In the genomic region with DNA sequence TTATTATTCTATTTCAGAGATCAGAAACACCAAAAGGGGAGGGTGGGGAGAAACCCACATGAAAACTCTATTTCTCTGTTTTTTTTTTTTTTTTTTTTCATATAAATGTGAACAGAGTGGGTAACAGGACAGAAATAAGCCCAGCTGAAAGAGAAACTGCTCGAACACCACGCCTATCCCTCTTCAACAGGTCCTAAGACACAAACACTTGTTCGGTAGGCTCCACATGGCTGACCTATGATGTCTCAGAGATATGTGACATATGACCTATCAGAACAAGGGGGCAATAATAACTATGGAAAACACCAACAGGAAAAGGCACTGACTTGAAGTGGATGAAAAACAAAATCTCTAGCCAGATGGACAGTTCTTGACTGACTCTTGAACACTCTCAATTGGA, we compare ENCODE assay signal across 32 cellular contexts.
"Had no signal": no experiment of that assay in that cellular context is flagged by ENCODE, and none has a peak within 500 bp of the region (broad histone marks: within the 10 kb centered on the region; RNA-seq: fewer than 3 reads in every experiment).

No MANE protein-coding gene starts in this region.

- H3K4me3 Mint-ChIP-seq: activated CD4-positive, alpha-beta T cell treated with anti-CD3 and anti-CD28 coated beads, Interleukin-2, amount 10 ng/mL, durations not matched to agents 7 days and 5 days; activated CD8-positive, alpha-beta memory T cell treated with anti-CD3 and anti-CD28 coated beads, Interleukin-2, amount 10 ng/mL, durations not matched to agents 7 days and 5 days; activated CD8-positive, alpha-beta T cell treated with anti-CD3 and anti-CD28 coated beads, Interleukin-2, amount 10 ng/mL, durations not matched to agents 7 days and 5 days; activated naive CD4-positive, alpha-beta T cell treated with anti-CD3 and anti-CD28 coated beads, Interleukin-2, amount 10 ng/mL, durations not matched to agents 7 days and 5 days; activated naive CD8-positive, alpha-beta T cell treated with anti-CD3 and anti-CD28 coated beads, Interleukin-2, amount 10 ng/mL, durations not matched to agents 7 days and 5 days; brain; dendritic cell treated with granulocyte-macrophage colony-stimulating factor and Interleukin-4, amounts not matched to agents 40 ng/mL and 50 ng/mL, for 4 days; endodermal cell; T-helper 1 cell treated with Interleukin-12 subunit alpha and Interleukin-12 subunit beta and Interleukin-4 antibody, amounts not matched to agents 30 μg/mL and 1 μg/mL, for 36 hours had no signal

- H3K9me3 ChIP-seq: ascending aorta, breast epithelium, heart left ventricle had no signal

- H3K27ac ChIP-seq: ascending aorta, breast epithelium, cardiac muscle cell, coronary artery, dorsolateral prefrontal cortex, heart left ventricle had no signal

- H3K27me3 ChIP-seq: ascending aorta, breast epithelium, cardiac muscle cell, dorsolateral prefrontal cortex, heart left ventricle had no signal

- DNase-seq: activated CD4-positive, alpha-beta T cell treated with anti-CD3 and anti-CD28 coated beads for 1 hour; activated CD4-positive, alpha-beta T cell treated with anti-CD3 and anti-CD28 coated beads for 4 hours; activated CD4-positive, alpha-beta T cell treated with anti-CD3 and anti-CD28 coated beads, Interleukin-2, amount 10 ng/mL, durations not matched to agents 7 days and 5 days; activated CD4-positive, alpha-beta T cell treated with anti-CD3 and anti-CD28 coated beads, Interleukin-2, amount 50 U/mL, for 4 hours; activated CD4-positive, CD25-positive, alpha-beta regulatory T cell; activated CD8-positive, alpha-beta memory T cell treated with anti-CD3 and anti-CD28 coated beads, Interleukin-2, amount 10 ng/mL, durations not matched to agents 7 days and 5 days; activated CD8-positive, alpha-beta memory T cell treated with anti-CD3 and anti-CD28 coated beads, Interleukin-2, amount 50 U/mL, for 4 hours; activated CD8-positive, alpha-beta T cell treated with anti-CD3 and anti-CD28 coated beads, Interleukin-2, amount 10 ng/mL, durations not matched to agents 7 days and 5 days; activated gamma-delta T cell; activated naive CD4-positive, alpha-beta T cell; activated naive CD4-positive, alpha-beta T cell treated with anti-CD3 and anti-CD28 coated beads, Interleukin-2, amount 10 ng/mL, durations not matched to agents 7 days and 5 days; activated naive CD8-positive, alpha-beta T cell treated with anti-CD3 and anti-CD28 coated beads, Interleukin-2, amount 10 ng/mL, durations not matched to agents 7 days and 5 days; activated T-cell treated with anti-CD3 and anti-CD28 coated beads, Interleukin-2, amount 50 U/mL, for 1 hour; activated T-cell treated with anti-CD3 and anti-CD28 coated beads, Interleukin-2, amount 50 U/mL, for 48 hours; central memory CD4-positive, alpha-beta T cell; cerebellar nuclear complex; dorsolateral prefrontal cortex; effector memory CD4-positive, alpha-beta T cell; endodermal cell; foreskin fibroblast; glutamatergic neuron; heart left ventricle; hypothalamus had no signal

- H3K4me3 ChIP-seq: ascending aorta, breast epithelium, cardiac muscle cell, coronary artery, dorsolateral prefrontal cortex, heart left ventricle had no signal

- ATAC-seq: activated CD8-positive, alpha-beta memory T cell treated with anti-CD3 and anti-CD28 coated beads, Interleukin-2, amount 10 ng/mL, durations not matched to agents 7 days and 5 days; activated CD8-positive, alpha-beta T cell treated with anti-CD3 and anti-CD28 coated beads, Interleukin-2, amount 10 ng/mL, durations not matched to agents 7 days and 5 days; activated naive CD4-positive, alpha-beta T cell treated with anti-CD3 and anti-CD28 coated beads, Interleukin-2, amount 50 U/mL, for 72 hours; esophagus mucosa; heart left ventricle had no signal

- H3K4me1 ChIP-seq: ascending aorta, breast epithelium, heart left ventricle had no signal

- H3K27me3 Mint-ChIP-seq: activated CD4-positive, alpha-beta T cell treated with anti-CD3 and anti-CD28 coated beads, Interleukin-2, amount 10 ng/mL, durations not matched to agents 7 days and 5 days; activated CD8-positive, alpha-beta memory T cell treated with anti-CD3 and anti-CD28 coated beads, Interleukin-2, amount 10 ng/mL, durations not matched to agents 7 days and 5 days; activated naive CD4-positive, alpha-beta T cell treated with anti-CD3 and anti-CD28 coated beads, Interleukin-2, amount 10 ng/mL, durations not matched to agents 7 days and 5 days; activated naive CD8-positive, alpha-beta T cell treated with anti-CD3 and anti-CD28 coated beads, Interleukin-2, amount 10 ng/mL, durations not matched to agents 7 days and 5 days; dendritic cell treated with granulocyte-macrophage colony-stimulating factor and Interleukin-4, amounts not matched to agents 40 ng/mL and 50 ng/mL, for 4 days had no signal

- H3K27ac Mint-ChIP-seq: activated CD4-positive, alpha-beta T cell treated with anti-CD3 and anti-CD28 coated beads, Interleukin-2, amount 10 ng/mL, durations not matched to agents 7 days and 5 days; activated CD8-positive, alpha-beta memory T cell treated with anti-CD3 and anti-CD28 coated beads, Interleukin-2, amount 10 ng/mL, durations not matched to agents 7 days and 5 days; activated CD8-positive, alpha-beta T cell treated with anti-CD3 and anti-CD28 coated beads, Interleukin-2, amount 10 ng/mL, durations not matched to agents 7 days and 5 days; activated naive CD4-positive, alpha-beta T cell treated with anti-CD3 and anti-CD28 coated beads, Interleukin-2, amount 10 ng/mL, durations not matched to agents 7 days and 5 days; activated naive CD8-positive, alpha-beta T cell treated with anti-CD3 and anti-CD28 coated beads, Interleukin-2, amount 10 ng/mL, durations not matched to agents 7 days and 5 days; brain; dendritic cell treated with granulocyte-macrophage colony-stimulating factor and Interleukin-4, amounts not matched to agents 40 ng/mL and 50 ng/mL, for 4 days; endodermal cell; T-helper 1 cell treated with Interleukin-12 subunit alpha and Interleukin-12 subunit beta and Interleukin-4 antibody, amounts not matched to agents 30 μg/mL and 1 μg/mL, for 36 hours had no signal

- H3K9me3 Mint-ChIP-seq: activated CD4-positive, alpha-beta T cell treated with anti-CD3 and anti-CD28 coated beads, Interleukin-2, amount 10 ng/mL, durations not matched to agents 7 days and 5 days; activated naive CD4-positive, alpha-beta T cell treated with anti-CD3 and anti-CD28 coated beads, Interleukin-2, amount 10 ng/mL, durations not matched to agents 7 days and 5 days; activated naive CD4-positive, alpha-beta T cell treated with anti-CD3 and anti-CD28 coated beads, Interleukin-2, amount 50 U/mL, for 72 hours; activated naive CD8-positive, alpha-beta T cell treated with anti-CD3 and anti-CD28 coated beads, Interleukin-2, amount 10 ng/mL, durations not matched to agents 7 days and 5 days; brain; dendritic cell treated with granulocyte-macrophage colony-stimulating factor and Interleukin-4, amounts not matched to agents 40 ng/mL and 50 ng/mL, for 4 days; endodermal cell; T-helper 1 cell treated with Interleukin-12 subunit alpha and Interleukin-12 subunit beta and Interleukin-4 antibody, amounts not matched to agents 30 μg/mL and 1 μg/mL, for 36 hours had no signal
